8 cellular contexts compared by ENCODE assay signal in genomic region chr6:293185-294174, GRCh38. TPM values are rescaled to one million over a fixed set of nuclear protein-coding genes. Genes with fewer than 3 reads are reported as not detected.
A peak's percentile ranks its signal among the peaks of the same experiment; 100 is the strongest.
DNase-seq lines count a peak whose midpoint lies in the region; ATAC-seq and TF ChIP-seq lines count a peak whose summit lies in the region.

No MANE protein-coding gene starts in this region.

- 37% methylated on average over 24 of the region's 24 CpGs for WGBS in suprapubic skin

- H3K4me3 Mint-ChIP-seq in T-helper 17 cell = peak overlapping the region; percentile 80

- H3K9me3 ChIP-seq in T-helper 17 cell (ENCODE audit: control insufficient read depth, low read length, poor library complexity, severe bottlenecking) = no peaks in the 10 kb centered on the region
- no peaks in the 10 kb centered on the region for H3K9me3 ChIP-seq in muscle layer of duodenum (ENCODE audit: control insufficient read depth in 1 of 2, low read length in 2 of 2)
- no peaks in the 10 kb centered on the region for H3K9me3 ChIP-seq in suprapubic skin

- intact Hi-C loops in dorsolateral prefrontal cortex (cut with DNase I) = loop anchor here (2.0 to 10.0 kb wide), 5 partner anchors 39 to 221 kb away; no protein-coding TSS in a partner anchor

- peak overlapping the region; percentile 68 for H3K27ac Mint-ChIP-seq in T-helper 17 cell

- TF ChIP-seq EP300 in suprapubic skin (IDR thresholded peaks at IDR 0.05) = no peak

- no peaks in the 10 kb centered on the region for H3K27me3 Mint-ChIP-seq in T-helper 17 cell

- H3K36me3 ChIP-seq in muscle layer of duodenum (ENCODE audit: control insufficient read depth in 1 of 2, insufficient read depth in 2 of 2, low read length in 2 of 2) (no peaks in the 10 kb centered on the region), suprapubic skin (no peaks in the 10 kb centered on the region)

- DNase-seq in GM10266 (ENCODE audit: extremely low spot score) (peak; percentile 23), T-helper 17 cell (no peak), dorsolateral prefrontal cortex (peak in 1 of 10 donors; percentile 35), suprapubic skin (ENCODE audit: low spot score in 2 of 2) (peak in 1 of 2 donors; percentile 89), iPS-NIHi7 (ENCODE audit: extremely low spot score) (no peak), kidney glomerular epithelial cell (lab: John Stamatoyannopoulos, UW) (no peak)

- H3K4me1 ChIP-seq in muscle layer of duodenum (ENCODE audit: control insufficient read depth in 1 of 2, insufficient read depth in 2 of 2, low read length in 2 of 2) (peaks cover 24 to 26% of the 10 kb centered on the region in 2 donors), suprapubic skin (peaks cover 66% of the 10 kb centered on the region)

- H3K27me3 ChIP-seq in dorsolateral prefrontal cortex (no peaks in the 10 kb centered on the region), muscle layer of duodenum (ENCODE audit: low read depth, low read length) (no peaks in the 10 kb centered on the region), suprapubic skin (no peaks in the 10 kb centered on the region)

- H3K36me3 Mint-ChIP-seq in T-helper 17 cell (ENCODE audit: low read depth) = no peaks in the 10 kb centered on the region

- H3K27ac ChIP-seq in dorsolateral prefrontal cortex (peak overlapping the region in 58 of 59 donors; percentile 83 to 99 (median 95)), muscle layer of duodenum (ENCODE audit: low read length) (peak overlapping the region; percentile 95), suprapubic skin (peak overlapping the region; percentile 99)

- ATAC-seq in T-helper 17 cell = no peak
- no peak for ATAC-seq in HG03108 (IDR thresholded peaks at IDR 0.05; ENCODE audit: unreplicated experiment)

- TF ChIP-seq POLR2A in suprapubic skin (IDR thresholded peaks at IDR 0.05) = peak in 1 of 2 donors; percentile 28

- TF ChIP-seq CTCF in GM10266 (IDR thresholded peaks at IDR 0.05; ENCODE audit: control insufficient read depth, insufficient read depth, low read depth, missing control alignments) (no peak), dorsolateral prefrontal cortex (IDR thresholded peaks at IDR 0.05 in 54 of 56, conservative IDR thresholded peaks at IDR 0.05 in 2 of 56; ENCODE audit: low read depth in 1 of 56, partially characterized antibody in 56 of 56) (peak in 1 of 56 donors; percentile 17), suprapubic skin (IDR thresholded peaks at IDR 0.05) (no peak)

- peaks cover 18% of the 10 kb centered on the region for H3K4me1 Mint-ChIP-seq in T-helper 17 cell

- H3K4me3 ChIP-seq in dorsolateral prefrontal cortex (peak overlapping the region; percentile 39 to 92 (median 74)), muscle layer of duodenum (ENCODE audit: low read depth in 1 of 2, low read length in 2 of 2) (peak overlapping the region; percentile 65 to 96), suprapubic skin (peak overlapping the region; percentile 78)

RNA-seq across cellular contexts. Expression of gene DUSP22, which starts 1.2 kb away (rescaled TPM):
- 10 to 100 TPM; 26.9 to 38.1 TPM for total RNA-seq in T-helper 17 cell
- total RNA-seq in dorsolateral prefrontal cortex = 10 to 100 TPM; 41.2 to 72.5 (median 53.5) TPM
- total RNA-seq in suprapubic skin = 10 to 100 TPM; 53.3 to 95.2 (median 71.3) TPM
